Comparison of ENCODE assay signal across 10 cellular contexts in genomic region chr19:54653181-54653809, GRCh38. TPM values are rescaled to one million over a fixed set of nuclear protein-coding genes. Genes with fewer than 3 reads are reported as not detected.
DNase-seq lines count a peak whose midpoint lies in the region; ATAC-seq and TF ChIP-seq lines count a peak whose summit lies in the region.
"Had no signal": no experiment of that assay in that cellular context is flagged by ENCODE, and none has a peak within 500 bp of the region (broad histone marks: within the 10 kb centered on the region; RNA-seq: fewer than 3 reads in every experiment).

No MANE protein-coding gene starts in this region.

- H3K9me3 Mint-ChIP-seq in memory B cell, result no peaks in the 10 kb centered on the region

- H3K9me3 ChIP-seq in ascending aorta, result no peaks in the 10 kb centered on the region

- H3K27ac Mint-ChIP-seq in memory B cell, result no peak overlapping the region

- H3K27ac ChIP-seq in ascending aorta, result no peak overlapping the region

- H3K4me3 ChIP-seq in GM06990 (replicated peaks; ENCODE audit: low read depth, low read length) (no peak overlapping the region), ascending aorta (no peak overlapping the region)

- no peak overlapping the region for H3K4me3 Mint-ChIP-seq in memory B cell

- peaks cover 8% of the 10 kb centered on the region for H3K4me1 Mint-ChIP-seq in memory B cell

- DNase-seq in GM06990 (ENCODE audit: extremely low read depth, insufficient read length) (no peak), LoVo (ENCODE audit: low spot score) (peak; percentile 26), ascending aorta (ENCODE audit: low spot score in 2 of 2) (peak in 1 of 2 donors; percentile 46), memory B cell (ENCODE audit: low spot score in 2 of 2) (peak in 1 of 2 donors; percentile 29)
- no peak for DNase-seq in NK-92 treated with Interleukin-12 subunit alpha and Interleukin-12 subunit beta, amount 100 ng/mL, for 24 hours (lab: John Stamatoyannopoulos, UW)
- no peak for DNase-seq in stimulated activated CD8-positive, alpha-beta memory T cell treated with anti-CD3 and anti-CD28 coated beads, Interleukin-4, amount 100 ng/mL, for 48 hours

- H3K36me3 Mint-ChIP-seq in memory B cell, result no peaks in the 10 kb centered on the region

- H3K27me3 ChIP-seq in GM06990 (replicated peaks; ENCODE audit: control insufficient read depth, insufficient read depth, low read length) (no peaks in the 10 kb centered on the region), ascending aorta (no peaks in the 10 kb centered on the region)

- H3K4me1 ChIP-seq in ascending aorta, result no peaks in the 10 kb centered on the region

- peak; percentile 42 for ATAC-seq in memory B cell (ENCODE audit: low read depth)
- no peak for ATAC-seq in HG03565 (IDR thresholded peaks at IDR 0.05; ENCODE audit: unreplicated experiment)
- no peak for ATAC-seq in HG03025 (IDR thresholded peaks at IDR 0.05; ENCODE audit: low FRiP score, unreplicated experiment)

- peaks cover 4% of the 10 kb centered on the region for H3K27me3 Mint-ChIP-seq in memory B cell

- H3K36me3 ChIP-seq in GM06990 (ENCODE audit: control insufficient read depth, insufficient read depth, low read length) (no peaks in the 10 kb centered on the region), ascending aorta (no peaks in the 10 kb centered on the region)

- TF ChIP-seq CTCF in GM06990 (IDR thresholded peaks at IDR 0.05; ENCODE audit: insufficient read depth, low read length, poor library complexity, severe bottlenecking), result peak; percentile 57
- TF ChIP-seq CTCF in ascending aorta (IDR thresholded peaks at IDR 0.05), result peak; percentile 11 to 36 (median 25)

- intact Hi-C loops in ascending aorta (cut with DNase I), result no loop called here

RNA-seq across cellular contexts. Expression of gene LILRB4, which starts 9.5 kb away (rescaled TPM):
- total RNA-seq in ascending aorta, result 0.64 TPM

RNA-seq across cellular contexts. Expression of gene LILRB1, which starts 23.0 kb away (rescaled TPM):
- total RNA-seq in ascending aorta, result 2.7 TPM

RNA-seq across cellular contexts. Expression of gene LILRA1, which starts 59.9 kb away (rescaled TPM):
- not detected for total RNA-seq in ascending aorta
- total RNA-seq: skeletal muscle tissue; T-helper 2 cell treated with Interferon-gamma antibody and Interleukin-4, amounts not matched to agents 100 ng/mL and 5 ng/mL, for 36 hours had no signal
